ENCODE assay signal across 13 cellular contexts in genomic region chr21:15520811-15521643, GRCh38.
DNase-seq lines count a peak whose midpoint lies in the region; ATAC-seq, FAIRE-seq and TF ChIP-seq lines count a peak whose summit lies in the region.
"Had no signal": no experiment of that assay in that cellular context is flagged by ENCODE, and none has a peak within 500 bp of the region (broad histone marks: within the 10 kb centered on the region; RNA-seq: fewer than 3 reads in every experiment).

No MANE protein-coding gene starts in this region.

- H3K27ac ChIP-seq in aorta (ENCODE audit: low read depth in 1 of 2, low read length in 2 of 2): no peak overlapping the region
- H3K27ac ChIP-seq in thyroid gland: no peak overlapping the region

- DNase-seq in T47D (ENCODE audit: low read depth in 1 of 2, low spot score in 1 of 2) (peak; percentile 5 to 16), MCF 10A (ENCODE audit: unreplicated experiment) (no peak), SK-MEL-5 (ENCODE audit: low read depth, low spot score) (peak; percentile 43), glutamatergic neuron (no peak), aorta (no peak), thyroid gland (no peak), MV-4-11 (lab: John Stamatoyannopoulos, UW) (no peak), H54 (ENCODE audit: insufficient read length, low spot score) (no peak)
- DNase-seq: HCEC 1CT; NCI-H446; stimulated activated CD4-positive, alpha-beta T cell treated with anti-CD3 and anti-CD28 coated beads, Interleukin-4, amount 100 ng/mL, for 24 hours had no signal

- TF ChIP-seq CTCF in MCF 10A (IDR thresholded peaks at IDR 0.05; ENCODE audit: unreplicated experiment) (no peak), glutamatergic neuron (IDR thresholded peaks at IDR 0.05; ENCODE audit: partially characterized antibody, unreplicated experiment) (peak; percentile 15), thyroid gland (IDR thresholded peaks at IDR 0.05) (no peak)

- H3K9me3 Mint-ChIP-seq in MCF 10A (ENCODE audit: unreplicated experiment) (no peaks in the 10 kb centered on the region), glutamatergic neuron (ENCODE audit: unreplicated experiment) (no peaks in the 10 kb centered on the region)

- H3K27ac Mint-ChIP-seq in MCF 10A (ENCODE audit: low read depth, unreplicated experiment): no peak overlapping the region
- H3K27ac Mint-ChIP-seq in glutamatergic neuron (ENCODE audit: unreplicated experiment): no peak overlapping the region
- H3K27ac Mint-ChIP-seq: CD14-positive monocyte, type B pancreatic cell had no signal

- no peak overlapping the region for H3K4me3 Mint-ChIP-seq in MCF 10A (ENCODE audit: unreplicated experiment)
- H3K4me3 Mint-ChIP-seq in glutamatergic neuron (ENCODE audit: unreplicated experiment): no peak overlapping the region
- H3K4me3 Mint-ChIP-seq: CD14-positive monocyte, type B pancreatic cell had no signal

- H3K36me3 Mint-ChIP-seq in MCF 10A (ENCODE audit: insufficient read depth, unreplicated experiment) (no peaks in the 10 kb centered on the region), glutamatergic neuron (ENCODE audit: unreplicated experiment) (no peaks in the 10 kb centered on the region)
- H3K36me3 Mint-ChIP-seq: CD14-positive monocyte, type B pancreatic cell had no signal

- peak; percentile 33 for ATAC-seq in aorta (ENCODE audit: low FRiP score)

- H3K9me3 ChIP-seq in aorta (ENCODE audit: control insufficient read depth, low read length) (no peaks in the 10 kb centered on the region), thyroid gland (no peaks in the 10 kb centered on the region)

- in situ Hi-C loops in T47D (cut with HindIII; ENCODE audit: low pct_unique_long_range_greater_than_20kb, low sequenced_read_pairs) (no loop called here), SK-MEL-5 (cut with HindIII; ENCODE audit: low pct_unique_long_range_greater_than_20kb, low sequenced_read_pairs) (no loop called here)

- no peaks in the 10 kb centered on the region for H3K4me1 Mint-ChIP-seq in MCF 10A (ENCODE audit: insufficient read depth, unreplicated experiment)
- no peaks in the 10 kb centered on the region for H3K4me1 Mint-ChIP-seq in glutamatergic neuron (ENCODE audit: low read depth, unreplicated experiment)

- FAIRE-seq in H54 (lab: Jason Lieb, UNC): no peak

- 74 to 75% methylated on average over 4 of the region's 4 CpGs for WGBS in aorta, 2 donors
- WGBS in thyroid gland, 2 donors: 73 to 84% methylated on average over 4 of the region's 4 CpGs

- H3K27me3 ChIP-seq in aorta (ENCODE audit: control insufficient read depth in 1 of 2, insufficient read depth in 2 of 2, low read length in 1 of 2) (no peaks in the 10 kb centered on the region), thyroid gland (no peaks in the 10 kb centered on the region)

- TF ChIP-seq POLR2A in thyroid gland (IDR thresholded peaks at IDR 0.05) (no peak), H54 (IDR thresholded peaks at IDR 0.05; ENCODE audit: low read depth, low read length) (no peak)

- H3K4me3 ChIP-seq in aorta (ENCODE audit: low read length in 2 of 2) (no peak overlapping the region), thyroid gland (replicated peaks in 1 of 3) (no peak overlapping the region)

- POLR2A ChIA-PET in MCF 10A (lab: Yijun Ruan, JAX): interaction anchor here (0.6 to 1.3 kb wide), 2 partner anchors 19 to 1037 kb away, joined by 3 read pairs; no protein-coding TSS in a partner anchor

- intact Hi-C loops in MCF 10A (cut with micrococcal nuclease) (no loop called here), aorta (cut with DNase I) (no loop called here), thyroid gland (cut with DNase I) (no loop called here)

- no peaks in the 10 kb centered on the region for H3K4me1 ChIP-seq in aorta (ENCODE audit: control insufficient read depth in 1 of 2, insufficient read depth in 2 of 2, low read length in 2 of 2)
- H3K4me1 ChIP-seq in thyroid gland: no peaks in the 10 kb centered on the region

- H3K27me3 Mint-ChIP-seq in MCF 10A (ENCODE audit: insufficient read depth, unreplicated experiment) (no peaks in the 10 kb centered on the region), glutamatergic neuron (ENCODE audit: unreplicated experiment) (no peaks in the 10 kb centered on the region)
- H3K27me3 Mint-ChIP-seq: type B pancreatic cell had no signal

- CTCF ChIA-PET in MCF 10A (lab: Yijun Ruan, JAX): interaction anchor here (0.6 to 1.5 kb wide), 5 partner anchors 9 to 1068 kb away, joined by 3 to 5 read pairs (median 4); no protein-coding TSS in a partner anchor

- no TSS peak for BruUV-seq in MCF 10A (replicated peaks; lab: Mats Ljungman, UMichigan)

- no peaks in the 10 kb centered on the region for H3K36me3 ChIP-seq in aorta (ENCODE audit: control insufficient read depth in 1 of 2, insufficient read depth in 2 of 2, low read length in 1 of 2)
- H3K36me3 ChIP-seq in thyroid gland: no peaks in the 10 kb centered on the region

Comparison
In these comparisons a context has a peak if more than half of its experiments do, and no peak if none do; other contexts are left out.
1. DNase-seq: peak in T47D (2 of 2) and SK-MEL-5 (single experiment); none in MCF 10A (single experiment), glutamatergic neuron (single experiment), aorta (0 of 2), thyroid gland (0 of 2), MV-4-11 (single experiment) and H54 (single experiment).